ENCODE assay signal across 1 cellular context in the genomic region with DNA sequence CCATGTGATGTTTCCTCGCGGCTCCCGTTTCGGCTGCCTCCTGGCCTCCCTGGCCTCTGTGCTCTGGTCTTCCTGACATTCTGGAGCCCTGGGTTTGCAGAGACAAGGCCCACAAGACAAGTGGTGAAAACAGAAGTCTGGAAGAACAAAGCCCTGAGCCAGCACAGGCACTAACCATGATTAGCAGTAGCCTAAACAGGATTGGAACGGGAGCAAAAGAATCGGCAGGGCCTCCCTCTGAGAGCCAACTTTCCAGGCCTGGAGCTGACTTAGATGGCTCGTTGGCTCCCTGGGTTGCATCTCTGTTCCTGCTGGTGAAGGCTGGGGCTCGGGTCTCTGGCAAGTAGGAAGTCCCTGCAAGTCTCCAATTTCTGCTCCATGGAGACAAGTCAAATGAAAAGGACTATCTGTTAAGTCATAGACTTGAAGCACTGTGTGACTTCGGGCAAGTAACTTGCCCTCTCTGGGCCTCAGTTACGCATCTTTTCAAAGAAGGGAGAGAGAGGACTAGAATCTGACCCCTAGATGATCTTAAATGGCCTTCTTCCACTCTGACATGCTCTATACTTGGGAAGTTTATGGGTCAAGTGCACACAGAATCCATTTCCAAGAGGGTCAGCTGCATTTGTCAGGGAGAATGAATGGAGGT.
TF ChIP-seq lines count a peak whose summit lies in the region.

No MANE protein-coding gene starts in this region.

TF ChIP-seq in A549, 52 proteins besides CTCF, POLR2A, EP300 and RAD21:
- TF ChIP-seq ZFP36 (IDR thresholded peaks at IDR 0.05; ENCODE audit: borderline replicate concordance, partially characterized antibody) (peak; percentile 52), ZNF302 (CRISPR knock-in tag; IDR thresholded peaks at IDR 0.05) (no peak)
